Comparison of ENCODE assay signal across 16 cellular contexts in the genomic region with DNA sequence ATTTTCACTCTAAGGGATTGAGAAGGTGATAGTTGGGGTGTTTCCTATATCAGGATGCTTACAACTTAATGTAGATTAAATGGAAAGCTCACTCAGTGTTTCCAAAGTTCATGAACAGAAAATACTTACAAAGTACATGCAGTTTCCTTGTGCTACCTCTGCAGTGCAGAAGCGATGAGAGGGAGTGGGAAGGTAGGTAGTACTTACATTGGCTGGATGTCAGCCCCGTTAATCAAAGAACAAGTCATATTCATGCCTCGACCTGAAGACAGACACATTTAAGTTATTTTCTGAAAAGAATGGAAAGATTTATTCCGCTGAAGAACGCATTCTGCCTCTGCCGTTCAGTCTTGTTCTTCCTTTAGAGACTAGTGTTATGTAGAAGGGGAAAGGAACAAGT.
"Had no signal": no experiment of that assay in that cellular context is flagged by ENCODE, and none has a peak within 500 bp of the region (broad histone marks: within the 10 kb centered on the region; RNA-seq: fewer than 3 reads in every experiment).

No MANE protein-coding gene starts in this region.

- H3K4me3 ChIP-seq: dorsolateral prefrontal cortex, neural progenitor cell, suprapubic skin, transverse colon, uterus had no signal

- H3K4me3 Mint-ChIP-seq: activated naive CD4-positive, alpha-beta T cell treated with anti-CD3 and anti-CD28 coated beads, Interleukin-2, amount 10 ng/mL, durations not matched to agents 7 days and 5 days; endodermal cell; neural progenitor cell; stimulated activated naive CD8-positive, alpha-beta T cell treated with anti-CD3 and anti-CD28 coated beads, Interleukin-15, amount 100 ng/mL, for 72 hours had no signal

- H3K4me1 Mint-ChIP-seq: endodermal cell had no signal

- H3K27me3 Mint-ChIP-seq: activated naive CD4-positive, alpha-beta T cell treated with anti-CD3 and anti-CD28 coated beads, Interleukin-2, amount 10 ng/mL, durations not matched to agents 7 days and 5 days; progenitor cell of endocrine pancreas; stimulated activated naive CD8-positive, alpha-beta T cell treated with anti-CD3 and anti-CD28 coated beads, Interleukin-15, amount 100 ng/mL, for 72 hours had no signal

- H3K27ac Mint-ChIP-seq: activated naive CD4-positive, alpha-beta T cell treated with anti-CD3 and anti-CD28 coated beads, Interleukin-2, amount 10 ng/mL, durations not matched to agents 7 days and 5 days; activated T-helper 2 cell treated with anti-CD3 and anti-CD28 coated beads, Interferon-gamma antibody, Interleukin-2, Interleukin-4, amounts not matched to agents 10 μg/mL and 5 μg/mL and 100 μg/mL, durations not matched to agents 14 hours and 24 hours and 36 hours; endodermal cell; neural progenitor cell; progenitor cell of endocrine pancreas; stimulated activated naive CD8-positive, alpha-beta T cell treated with anti-CD3 and anti-CD28 coated beads, Interleukin-15, amount 100 ng/mL, for 72 hours had no signal

- ATAC-seq: left lobe of liver; right cardiac atrium; stimulated activated naive CD8-positive, alpha-beta T cell treated with anti-CD3 and anti-CD28 coated beads, Interleukin-15, amount 100 ng/mL, for 72 hours had no signal

- DNase-seq: activated CD4-positive, alpha-beta T cell treated with anti-CD3 and anti-CD28 coated beads, Interleukin-2, amount 50 U/mL, for 1 hour; activated naive CD4-positive, alpha-beta T cell treated with anti-CD3 and anti-CD28 coated beads, Interleukin-2, amount 10 ng/mL, durations not matched to agents 7 days and 5 days; amniotic stem cell; dorsolateral prefrontal cortex; endodermal cell; kidney; right cardiac atrium; SK-N-SH; stimulated activated naive CD8-positive, alpha-beta T cell treated with anti-CD3 and anti-CD28 coated beads, Interleukin-15, amount 100 ng/mL, for 72 hours; transverse colon; uterus had no signal

- H3K9me3 Mint-ChIP-seq: activated naive CD4-positive, alpha-beta T cell treated with anti-CD3 and anti-CD28 coated beads, Interleukin-2, amount 10 ng/mL, durations not matched to agents 7 days and 5 days; activated T-helper 2 cell treated with anti-CD3 and anti-CD28 coated beads, Interferon-gamma antibody, Interleukin-2, Interleukin-4, amounts not matched to agents 10 μg/mL and 5 μg/mL and 100 μg/mL, durations not matched to agents 14 hours and 24 hours and 36 hours; endodermal cell; neural progenitor cell; stimulated activated naive CD8-positive, alpha-beta T cell treated with anti-CD3 and anti-CD28 coated beads, Interleukin-15, amount 100 ng/mL, for 72 hours had no signal
